Comparison of ENCODE assay signal across 8 cellular contexts in genomic region chr1:109493805-109494539, GRCh38. TPM values are rescaled to one million over a fixed set of nuclear protein-coding genes. Genes with fewer than 3 reads are reported as not detected.
DNase-seq lines count a peak whose midpoint lies in the region; ATAC-seq, FAIRE-seq and TF ChIP-seq lines count a peak whose summit lies in the region.

CYB561D1 (plus strand) TSS chr1:109494094; CDS start chr1:109494140, 46 bp downstream.

- peak within 1 kb of the TSS; percentile 93 for H2AFZ ChIP-seq in endothelial cell of umbilical vein (ENCODE audit: low read depth, low read length)

- peaks cover under 1% of the 10 kb centered on the region for H3K79me2 ChIP-seq in endothelial cell of umbilical vein (ENCODE audit: control insufficient read depth, insufficient read depth, low read length)

- H3K9me3 ChIP-seq in endothelial cell of umbilical vein (replicated peaks; ENCODE audit: control insufficient read depth, insufficient read depth, low read length) (no peaks in the 10 kb centered on the region), mucosa of descending colon (no peaks in the 10 kb centered on the region)

- TF ChIP-seq POLR2A in endothelial cell of umbilical vein (IDR thresholded peaks at IDR 0.05; ENCODE audit: low read depth, low read length): peak; percentile 76

- dilution Hi-C loops in endothelial cell of umbilical vein (cut with MboI; ENCODE audit: extremely low pct_ligation_motif_present, low sequenced_read_pairs): no loop called here

- peak within 1 kb of the TSS; percentile 58 for H3K4me2 ChIP-seq in endothelial cell of umbilical vein (ENCODE audit: insufficient read depth, low read length)

- peak within 1 kb of the TSS; percentile 54 for H3K27ac Mint-ChIP-seq in Calu3 (ENCODE audit: unreplicated experiment)

- peaks cover 0 to 9% of the 10 kb centered on the region in 2 experiments for H3K36me3 ChIP-seq in endothelial cell of umbilical vein (ENCODE audit: control insufficient read depth in 2 of 2, extremely low read depth in 1 of 2, insufficient read depth in 2 of 2, low read length in 2 of 2)
- H3K36me3 ChIP-seq in mucosa of descending colon (ENCODE audit: low read depth): no peaks in the 10 kb centered on the region

- H3K4me1 ChIP-seq in endothelial cell of umbilical vein (ENCODE audit: control insufficient read depth, extremely low read depth, insufficient read depth, low read length): peaks cover 18% of the 10 kb centered on the region
- H3K4me1 ChIP-seq in mucosa of descending colon (ENCODE audit: low read depth): peaks cover 12% of the 10 kb centered on the region

- POLR2A ChIA-PET in endothelial cell of umbilical vein (lab: Charles Lee): interaction anchor here (1.4 kb wide), 1 partner anchor 10 kb away, joined by 3 read pairs; the partner anchor contains the start of gene ATXN7L2

- CTCF ChIA-PET in Calu3 (lab: Charles Lee) (interaction anchor here (2.9 kb wide), 1 partner anchor 38 kb away, joined by 13 read pairs; no protein-coding TSS in a partner anchor), endothelial cell of umbilical vein (lab: Charles Lee) (interaction anchor here (0.7 to 23.0 kb wide), 7 partner anchors 9 to 68 kb away, joined by 3 to 955 read pairs (median 10); partner anchors contain the start of genes AMIGO1, ATXN7L2, GPR61 and PSMA5)

- peaks cover 7% of the 10 kb centered on the region for H3K4me1 Mint-ChIP-seq in Calu3 (ENCODE audit: low read depth, unreplicated experiment)

- FAIRE-seq in endothelial cell of umbilical vein (lab: Jason Lieb, UNC): peak; percentile 80

- no peaks in the 10 kb centered on the region for H4K20me1 ChIP-seq in endothelial cell of umbilical vein (replicated peaks; ENCODE audit: control insufficient read depth, extremely low read depth, insufficient read depth, low read length)

- DNase-seq in Calu3 (peak; percentile 90), HPDE6-E6E7 (ENCODE audit: extremely low spot score) (peak; percentile 91), NOMO-1 treated with DMSO at 0.1 percent for 48 hours (lab: John Stamatoyannopoulos, UW; ENCODE audit: unreplicated experiment) (peak; percentile 78), endothelial cell of umbilical vein (ENCODE audit: low read depth, low spot score) (peak; percentile 91), mucosa of descending colon (peak; percentile 86 to 93 (median 92))
- peak; percentile 91 for DNase-seq in activated CD8-positive, alpha-beta memory T cell treated with anti-CD3 and anti-CD28 coated beads, Interleukin-2, amount 50 U/mL, for 4 hours
- peak; percentile 85 for DNase-seq in stimulated activated CD8-positive, alpha-beta memory T cell treated with anti-CD3 and anti-CD28 coated beads, Interleukin-4, amount 100 ng/mL, for 24 hours (ENCODE audit: low read depth)

- TF ChIP-seq CTCF in Calu3 (IDR thresholded peaks at IDR 0.05; ENCODE audit: unreplicated experiment) (peak; percentile 78), endothelial cell of umbilical vein (IDR thresholded peaks at IDR 0.05; ENCODE audit: extremely low read depth in 1 of 2, insufficient read depth in 1 of 2, low read depth in 1 of 2, low read length in 2 of 2) (peak; percentile 98 to 99), mucosa of descending colon (IDR thresholded peaks at IDR 0.05) (peak; percentile 98)

- peaks cover 14% of the 10 kb centered on the region for H3K36me3 Mint-ChIP-seq in Calu3 (ENCODE audit: insufficient read depth, unreplicated experiment)

- peak within 1 kb of the TSS; percentile 42 for H3K27ac ChIP-seq in endothelial cell of umbilical vein (ENCODE audit: insufficient read depth, low read depth, low read length)

- no TSS peak for BruUV-seq in Calu3 (replicated peaks; lab: Mats Ljungman, UMichigan)
- BruUV-seq in endothelial cell of umbilical vein (replicated peaks; lab: Mats Ljungman, UMichigan): no TSS peak

- H3K9me1 ChIP-seq in endothelial cell of umbilical vein (replicated peaks; ENCODE audit: control insufficient read depth, extremely low read depth, insufficient read depth, low read length): no peaks in the 10 kb centered on the region

- H3K27me3 Mint-ChIP-seq in Calu3 (ENCODE audit: unreplicated experiment): no peaks in the 10 kb centered on the region

- H3K4me3 ChIP-seq in endothelial cell of umbilical vein (replicated peaks in 1 of 3; ENCODE audit: insufficient read depth in 1 of 3, low read depth in 1 of 3, low read length in 3 of 3) (peak within 1 kb of the TSS; percentile 79 to 94 (median 80)), mucosa of descending colon (peak within 1 kb of the TSS; percentile 67)

- peak within 1 kb of the TSS; percentile 68 for H3K9ac ChIP-seq in endothelial cell of umbilical vein (replicated peaks; ENCODE audit: extremely low read depth, insufficient read depth, low read length)

- peak within 1 kb of the TSS; percentile 98 for H3K4me3 Mint-ChIP-seq in Calu3 (ENCODE audit: low read depth, unreplicated experiment)

- ATAC-seq in GM19463 (IDR thresholded peaks at IDR 0.05; ENCODE audit: unreplicated experiment) (peak; percentile 89), mucosa of descending colon (peak; percentile 98)

- H3K9me3 Mint-ChIP-seq in Calu3 (ENCODE audit: low read depth, unreplicated experiment): no peaks in the 10 kb centered on the region

- intact Hi-C loops in Calu3 (cut with micrococcal nuclease; ENCODE audit: unreplicated experiment): loop anchor here (1.0 kb wide), 1 partner anchor 38 kb away; no protein-coding TSS in a partner anchor
- intact Hi-C loops in endothelial cell of umbilical vein (cut with micrococcal nuclease): loop anchor here (1.0 kb wide), 2 partner anchors 11 to 39 kb away; partner anchors contain the start of gene ATXN7L2
- intact Hi-C loops in mucosa of descending colon (cut with DNase I, micrococcal nuclease): loop anchor here in 1 of 2 donors (5.0 kb wide), 1 partner anchor 38 kb away; no protein-coding TSS in a partner anchor

- H3K27me3 ChIP-seq in endothelial cell of umbilical vein (ENCODE audit: control insufficient read depth in 2 of 2, insufficient read depth in 2 of 2, low read length in 2 of 2): no peaks in the 10 kb centered on the region

TF ChIP-seq in endothelial cell of umbilical vein, 7 proteins besides CTCF, POLR2A, EP300 and RAD21:
- TF ChIP-seq MAX (IDR thresholded peaks at IDR 0.05; ENCODE audit: insufficient read depth, insufficient read length) (no peak), POLR2AphosphoS5 (IDR thresholded peaks at IDR 0.05; ENCODE audit: insufficient read depth, low read depth, low read length) (peak; percentile 78)

RNA-seq across cellular contexts. Expression of gene CYB561D1, which starts in this region (rescaled TPM):
- total RNA-seq in Calu3 (2022) (9.0 and 9.6 TPM in 2 replicates), endothelial cell of umbilical vein (6.9 and 7.3 TPM in 2 replicates), mucosa of descending colon (10 to 100 TPM; 16.0 to 18.7 (median 18.1) TPM)
- 7.2 and 9.2 TPM in 2 replicates for polyA plus RNA-seq in endothelial cell of umbilical vein
- 5.3 and 6.3 TPM in 2 replicates for polyA plus RNA-seq in endothelial cell of umbilical vein (2011; cell fraction: cytosol; rRNA removed)
- 7.0 and 7.2 TPM in 2 replicates for polyA plus RNA-seq in endothelial cell of umbilical vein (2011; cell fraction: nucleus; rRNA removed)
- polyA plus RNA-seq in endothelial cell of umbilical vein (2012): 5.4 and 5.6 TPM in 2 replicates
- polyA minus RNA-seq in endothelial cell of umbilical vein: 8.8 and 18.9 TPM in 2 replicates
- 2.4 TPM for polyA minus RNA-seq in endothelial cell of umbilical vein (2011; cell fraction: cytosol; rRNA and poly(A)+ RNA removed)
- 4.2 and 5.4 TPM in 2 replicates for polyA minus RNA-seq in endothelial cell of umbilical vein (2011; cell fraction: nucleus; rRNA and poly(A)+ RNA removed)

Comparison
In these comparisons a context has a peak if more than half of its experiments do, and no peak if none do; other contexts are left out.
1. Peak in every context shown above with its lines: DNase-seq, ATAC-seq, H3K4me3 ChIP-seq and H3K27ac ChIP-seq.